ENCODE assay signal across 29 cellular contexts in genomic region chr2:161761160-161761559, GRCh38.
"Had no signal": no experiment of that assay in that cellular context is flagged by ENCODE, and none has a peak within 500 bp of the region (broad histone marks: within the 10 kb centered on the region; RNA-seq: fewer than 3 reads in every experiment).

No MANE protein-coding gene starts in this region.

- DNase-seq: activated CD4-positive, alpha-beta T cell treated with anti-CD3 and anti-CD28 coated beads for 48 hours; activated CD4-positive, alpha-beta T cell treated with anti-CD3 and anti-CD28 coated beads, Interleukin-2, amount 50 U/mL, for 48 hours; activated CD8-positive, alpha-beta memory T cell treated with anti-CD3 and anti-CD28 coated beads for 24 hours; activated effector memory CD4-positive, alpha-beta T cell treated with Interleukin-2 at 50 U/mL for 16 hours; activated naive CD4-positive, alpha-beta T cell treated with Interleukin-2 at 50 U/mL for 16 hours; aorta; body of pancreas; dorsolateral prefrontal cortex; effector memory CD8-positive, alpha-beta T cell; erythroblast; gastrocnemius medialis; glutamatergic neuron; left cardiac atrium; mammary epithelial cell; naive B cell; nucleus accumbens; pancreas; psoas muscle; stimulated activated CD4-positive, alpha-beta T cell treated with anti-CD3 and anti-CD28 coated beads, Interleukin-15, amount 100 ng/mL, for 24 hours; stimulated activated CD4-positive, alpha-beta T cell treated with anti-CD3 and anti-CD28 coated beads, Interleukin-2, amount 100 ng/mL, for 24 hours; stimulated activated naive B cell treated with anti-CD40 and anti-IgM and Interleukin-4, amounts not matched to agents 10 μg/mL and 1 μg/mL and 100 μg/mL, for 72 hours; tibial artery; upper lobe of right lung; WERI-Rb-1 had no signal

- H3K4me3 ChIP-seq: body of pancreas, coronary artery, dorsolateral prefrontal cortex, gastrocnemius medialis, hepatocyte, pancreas, psoas muscle, right atrium auricular region, suprapubic skin, tibial artery, upper lobe of right lung had no signal

- H3K9me3 ChIP-seq: body of pancreas, gastrocnemius medialis, pancreas, psoas muscle, right atrium auricular region, suprapubic skin, tibial artery, upper lobe of right lung had no signal

- H3K27ac Mint-ChIP-seq: activated naive CD8-positive, alpha-beta T cell; effector memory CD8-positive, alpha-beta T cell; naive B cell; stimulated activated naive B cell treated with anti-CD40 and anti-IgM and Interleukin-4, amounts not matched to agents 10 μg/mL and 1 μg/mL and 100 μg/mL, for 72 hours had no signal

- H3K36me3 Mint-ChIP-seq: activated naive CD8-positive, alpha-beta T cell; naive B cell; stimulated activated naive B cell treated with anti-CD40 and anti-IgM and Interleukin-4, amounts not matched to agents 10 μg/mL and 1 μg/mL and 100 μg/mL, for 72 hours had no signal

- H3K9me3 Mint-ChIP-seq: effector memory CD8-positive, alpha-beta T cell had no signal

- H3K27ac ChIP-seq: body of pancreas, coronary artery, dorsolateral prefrontal cortex, gastrocnemius medialis, hepatocyte, pancreas, psoas muscle, right atrium auricular region, suprapubic skin, tibial artery, upper lobe of right lung, WERI-Rb-1 had no signal

- H3K4me1 Mint-ChIP-seq: naive B cell; stimulated activated naive B cell treated with anti-CD40 and anti-IgM and Interleukin-4, amounts not matched to agents 10 μg/mL and 1 μg/mL and 100 μg/mL, for 72 hours had no signal

- H3K36me3 ChIP-seq: gastrocnemius medialis, pancreas, right atrium auricular region, suprapubic skin, tibial artery, upper lobe of right lung, WERI-Rb-1 had no signal

- H3K4me3 Mint-ChIP-seq: activated naive CD8-positive, alpha-beta T cell; effector memory CD8-positive, alpha-beta T cell; stimulated activated naive B cell treated with anti-CD40 and anti-IgM and Interleukin-4, amounts not matched to agents 10 μg/mL and 1 μg/mL and 100 μg/mL, for 72 hours had no signal

- H3K27me3 Mint-ChIP-seq: effector memory CD8-positive, alpha-beta T cell; naive B cell; stimulated activated naive B cell treated with anti-CD40 and anti-IgM and Interleukin-4, amounts not matched to agents 10 μg/mL and 1 μg/mL and 100 μg/mL, for 72 hours had no signal

- H3K27me3 ChIP-seq: body of pancreas, dorsolateral prefrontal cortex, gastrocnemius medialis, hepatocyte, pancreas, right atrium auricular region, suprapubic skin, tibial artery, upper lobe of right lung had no signal

- H3K4me1 ChIP-seq: body of pancreas, gastrocnemius medialis, pancreas, psoas muscle, right atrium auricular region, suprapubic skin, tibial artery, upper lobe of right lung had no signal
